ENCODE assay signal across 24 cellular contexts in genomic region chr17:70091681-70092080, GRCh38. TPM values are rescaled to one million over a fixed set of nuclear protein-coding genes. Genes with fewer than 3 reads are reported as not detected.
DNase-seq lines count a peak whose midpoint lies in the region; ATAC-seq, FAIRE-seq and TF ChIP-seq lines count a peak whose summit lies in the region.
"Had no signal": no experiment of that assay in that cellular context is flagged by ENCODE, and none has a peak within 500 bp of the region (broad histone marks: within the 10 kb centered on the region; RNA-seq: fewer than 3 reads in every experiment).

No MANE protein-coding gene starts in this region.

- H3K27ac ChIP-seq in astrocyte (ENCODE audit: low read depth, low read length) (no peak overlapping the region), gastroesophageal sphincter (peak overlapping the region in 1 of 4 donors; percentile 24)

- H3K4me3 ChIP-seq in Loucy (ENCODE audit: low read length, poor library complexity, severe bottlenecking), result no peak overlapping the region
- no peak overlapping the region for H3K4me3 ChIP-seq in astrocyte (ENCODE audit: insufficient read depth, low read depth, low read length)
- H3K4me3 ChIP-seq in gastroesophageal sphincter, result no peak overlapping the region
- H3K4me3 ChIP-seq: GM12878 had no signal

- H3K9me3 ChIP-seq in Loucy (ENCODE audit: insufficient read depth, low read depth, low read length) (no peaks in the 10 kb centered on the region), astrocyte (ENCODE audit: insufficient read depth, low read depth, low read length) (no peaks in the 10 kb centered on the region), gastroesophageal sphincter (no peaks in the 10 kb centered on the region)
- H3K9me3 ChIP-seq: BE2C had no signal

- H3K27ac Mint-ChIP-seq in astrocyte (ENCODE audit: unreplicated experiment), result no peak overlapping the region
- H3K27ac Mint-ChIP-seq in nephron, result peak overlapping the region; percentile 24 to 96 (median 67)
- H3K27ac Mint-ChIP-seq: H9 had no signal

- TF ChIP-seq CTCF in Loucy (conservative IDR thresholded peaks at IDR 0.05; ENCODE audit: low read length), result no peak
- no peak for TF ChIP-seq CTCF in astrocyte (IDR thresholded peaks at IDR 0.05; ENCODE audit: insufficient read depth, low read depth, low read length)
- TF ChIP-seq CTCF in nephron (IDR thresholded peaks at IDR 0.05; ENCODE audit: unreplicated experiment in 3 of 3), result no peak
- TF ChIP-seq CTCF in gastroesophageal sphincter (IDR thresholded peaks at IDR 0.05), result no peak

- H3F3A ChIP-seq in Loucy (ENCODE audit: low read depth), result no peaks in the 10 kb centered on the region

- H3K9me2 ChIP-seq in Loucy (replicated peaks; ENCODE audit: low read depth, low read length), result no peaks in the 10 kb centered on the region

- H3K4me2 ChIP-seq in Loucy (ENCODE audit: low read depth, low read length, poor library complexity, severe bottlenecking), result peak overlapping the region; percentile 25
- no peak overlapping the region for H3K4me2 ChIP-seq in astrocyte (ENCODE audit: low read length)

- H3K9me3 Mint-ChIP-seq in astrocyte (ENCODE audit: unreplicated experiment) (no peaks in the 10 kb centered on the region), nephron (no peaks in the 10 kb centered on the region)
- H3K9me3 Mint-ChIP-seq: H9 had no signal

- H3K9ac ChIP-seq in Loucy (ENCODE audit: low read depth, low read length, poor library complexity, severe bottlenecking), result no peak overlapping the region
- no peak overlapping the region for H3K9ac ChIP-seq in astrocyte (ENCODE audit: low read length)

- H4K20me1 ChIP-seq in Loucy (ENCODE audit: insufficient read depth, low read length, poor library complexity, severe bottlenecking) (no peaks in the 10 kb centered on the region), astrocyte (ENCODE audit: insufficient read depth, low read length) (no peaks in the 10 kb centered on the region)

- no peaks in the 10 kb centered on the region for H3K79me2 ChIP-seq in Loucy (ENCODE audit: insufficient read depth, low read length)
- H3K79me2 ChIP-seq in astrocyte (ENCODE audit: insufficient read depth, low read length), result no peaks in the 10 kb centered on the region

- DNase-seq in Caki2 (ENCODE audit: low read depth) (peak; percentile 67), astrocyte (ENCODE audit: low read depth) (peak; percentile 9), mucosa of gallbladder (ENCODE audit: low spot score) (no peak), occipital lobe (lab: John Stamatoyannopoulos, UW) (no peak)
- DNase-seq: BE2C, DMS 273 treated with DMSO at 0.1 percent for 48 hours, DMS79 treated with DMSO at 0.1 percent for 48 hours, H9, NCI-H1105 treated with DMSO at 0.1 percent for 48 hours, NCI-H1694 treated with DMSO at 0.1 percent for 48 hours, NCI-H2081 treated with DMSO at 0.1 percent for 48 hours, NCI-H2171 treated with DMSO at 0.1 percent for 48 hours, NCI-H446, NCI-H526, OCI-M1, Right ventricle myocardium superior had no signal

- H3K4me1 Mint-ChIP-seq in astrocyte (ENCODE audit: low read depth, unreplicated experiment) (no peaks in the 10 kb centered on the region), nephron (peaks cover 16% of the 10 kb centered on the region)

- no peaks in the 10 kb centered on the region for H3K27me3 ChIP-seq in Loucy (ENCODE audit: insufficient read depth, low read length, poor library complexity, severe bottlenecking)
- H3K27me3 ChIP-seq in astrocyte (ENCODE audit: insufficient read depth, low read length), result no peaks in the 10 kb centered on the region
- H3K27me3 ChIP-seq in gastroesophageal sphincter, result no peaks in the 10 kb centered on the region
- H3K27me3 ChIP-seq: BE2C had no signal

- H3K36me3 Mint-ChIP-seq in astrocyte (ENCODE audit: low read depth, unreplicated experiment) (no peaks in the 10 kb centered on the region), nephron (ENCODE audit: low read depth) (no peaks in the 10 kb centered on the region)

- ATAC-seq in HG03135 (IDR thresholded peaks at IDR 0.05; ENCODE audit: unreplicated experiment) (no peak), gastroesophageal sphincter (no peak)
- ATAC-seq: GM12878 had no signal

- H3K27me3 Mint-ChIP-seq in astrocyte (ENCODE audit: low read depth, unreplicated experiment) (no peaks in the 10 kb centered on the region), nephron (ENCODE audit: low read depth) (no peaks in the 10 kb centered on the region)

- H2AFZ ChIP-seq in Loucy (ENCODE audit: low read length) (no peak overlapping the region), astrocyte (ENCODE audit: low read depth, low read length) (no peak overlapping the region)

- in situ Hi-C loops in Caki2 (cut with HindIII; ENCODE audit: low pct_unique_long_range_greater_than_20kb, low sequenced_read_pairs), result no loop called here

- FAIRE-seq in astrocyte (lab: Jason Lieb, UNC), result no peak
- FAIRE-seq: A204.1, GM12878 had no signal

- 0 to 17% methylated on average over 1 of the region's 1 CpG for WGBS in gastroesophageal sphincter (ENCODE audit: low coverage in 1 of 2), 2 donors

- no peak for TF ChIP-seq POLR2A in gastroesophageal sphincter (IDR thresholded peaks at IDR 0.05)

- peaks cover 48% of the 10 kb centered on the region for H3K4me1 ChIP-seq in Loucy (ENCODE audit: insufficient read depth, low read length, poor library complexity, severe bottlenecking)
- no peaks in the 10 kb centered on the region for H3K4me1 ChIP-seq in astrocyte (ENCODE audit: insufficient read depth, low read length)
- peaks cover 0 to 24% (median 0%) of the 10 kb centered on the region in 3 donors for H3K4me1 ChIP-seq in gastroesophageal sphincter
- H3K4me1 ChIP-seq: BE2C had no signal

- TF ChIP-seq EP300 in gastroesophageal sphincter (IDR thresholded peaks at IDR 0.05), result no peak

- H3K36me3 ChIP-seq in Loucy (ENCODE audit: insufficient read depth, low read length) (no peaks in the 10 kb centered on the region), astrocyte (ENCODE audit: insufficient read depth, low read length) (no peaks in the 10 kb centered on the region), gastroesophageal sphincter (no peaks in the 10 kb centered on the region)
- H3K36me3 ChIP-seq: BE2C had no signal

- no peak overlapping the region for H3K4me3 Mint-ChIP-seq in astrocyte (ENCODE audit: unreplicated experiment)
- H3K4me3 Mint-ChIP-seq in nephron, result no peak overlapping the region
- H3K4me3 Mint-ChIP-seq: H9 had no signal

RNA-seq across cellular contexts. Expression of gene KCNJ16, which starts 16.7 kb away (rescaled TPM):
- 38.1 and 44.6 TPM in 2 replicates for total RNA-seq in Caki2 (2014; rRNA removed; shearing (Covaris generic); ENCODE audit: low replicate concordance)
- 0.73 and 1.5 TPM in 2 replicates for total RNA-seq in astrocyte
- 93.9 TPM for total RNA-seq in mucosa of gallbladder
- 5.3 TPM for total RNA-seq in occipital lobe
- total RNA-seq in gastroesophageal sphincter, result under 1 TPM in 2 of 4 donors, not detected in 2; 0.54 to 0.96 TPM
- total RNA-seq: GM12878, H9, LHCN-M2, Right ventricle myocardium superior, RPMI7951 had no signal

Comparison
In these comparisons a context has a peak if more than half of its experiments do, and no peak if none do; other contexts are left out.
1. DNase-seq: peak in Caki2 (single experiment) and astrocyte (single experiment); none in mucosa of gallbladder (single experiment) and occipital lobe (single experiment).